In genomic region chr7:105521731-105522458, GRCh38 we compare ENCODE assay signal across 8 cellular contexts. TPM values are rescaled to one million over a fixed set of nuclear protein-coding genes. Genes with fewer than 3 reads are reported as not detected.
DNase-seq lines count a peak whose midpoint lies in the region; ATAC-seq and TF ChIP-seq lines count a peak whose summit lies in the region.

TSS of gene PUS7 (minus strand) at chr7:105522271. CDS start at chr7:105508512, 13,759 bp downstream.

- H3K27me3 ChIP-seq in right cardiac atrium (ENCODE audit: control insufficient read depth, insufficient read depth) (no peaks in the 10 kb centered on the region), rectal smooth muscle tissue (ENCODE audit: control insufficient read depth, insufficient read depth, low read length) (no peaks in the 10 kb centered on the region), aorta (ENCODE audit: control insufficient read depth in 1 of 2, insufficient read depth in 2 of 2, low read length in 1 of 2) (no peaks in the 10 kb centered on the region)

- DNase-seq in NCI-H146 (lab: John Stamatoyannopoulos, UW), result peak; percentile 90
- DNase-seq in T-helper 17 cell, result peak; percentile 56 to 79 (median 79)
- peak; percentile 19 to 91 (median 81) for DNase-seq in anterior cingulate cortex (lab: John Stamatoyannopoulos, UW)
- peak; percentile 90 to 96 (median 96) for DNase-seq in right cardiac atrium
- DNase-seq in aorta, result peak; percentile 90 to 94

- peaks cover 12% of the 10 kb centered on the region for H3K4me1 Mint-ChIP-seq in T-helper 17 cell

- peak within 1 kb of the TSS; percentile 99 for H3K4me3 Mint-ChIP-seq in T-helper 17 cell

- no peaks in the 10 kb centered on the region for H3K27me3 Mint-ChIP-seq in T-helper 17 cell

- ATAC-seq in HG02852 (IDR thresholded peaks at IDR 0.05; ENCODE audit: unreplicated experiment), result peak; percentile 87
- peak; percentile 96 for ATAC-seq in T-helper 17 cell
- peak; percentile 96 to 98 for ATAC-seq in right cardiac atrium
- ATAC-seq in aorta (ENCODE audit: low FRiP score), result peak; percentile 98

- peak within 1 kb of the TSS; percentile 61 for H3K4me3 ChIP-seq in right cardiac atrium (ENCODE audit: low read length)
- peak within 1 kb of the TSS; percentile 78 for H3K4me3 ChIP-seq in rectal smooth muscle tissue (ENCODE audit: low read length)
- peak within 1 kb of the TSS; percentile 51 to 63 for H3K4me3 ChIP-seq in aorta (ENCODE audit: low read length in 2 of 2)

- H3K4me1 ChIP-seq in right cardiac atrium (ENCODE audit: control insufficient read depth, insufficient read depth, low read length), result no peaks in the 10 kb centered on the region
- no peaks in the 10 kb centered on the region for H3K4me1 ChIP-seq in rectal smooth muscle tissue (ENCODE audit: control insufficient read depth, insufficient read depth, low read length)
- H3K4me1 ChIP-seq in aorta (ENCODE audit: control insufficient read depth in 1 of 2, insufficient read depth in 2 of 2, low read length in 2 of 2), result no peaks in the 10 kb centered on the region

- H3K9ac ChIP-seq in rectal smooth muscle tissue (ENCODE audit: low read length), result peak within 1 kb of the TSS; percentile 32

- WGBS in right cardiac atrium, result under 1% methylated on average over 96 of the region's 96 CpGs
- WGBS in aorta, 2 donors, result 0% methylated on average over 74 to 96 of the region's 96 CpGs

- H3K27ac Mint-ChIP-seq in T-helper 17 cell, result peak within 1 kb of the TSS; percentile 53

- TF ChIP-seq POLR2A in GM15510 (IDR thresholded peaks at IDR 0.05; ENCODE audit: borderline replicate concordance, extremely low read depth, insufficient read length), result peak; percentile 93

- no peaks in the 10 kb centered on the region for H3K36me3 Mint-ChIP-seq in T-helper 17 cell (ENCODE audit: low read depth)

- H3K9me3 ChIP-seq in T-helper 17 cell (ENCODE audit: control insufficient read depth, low read length, poor library complexity, severe bottlenecking) (no peaks in the 10 kb centered on the region), right cardiac atrium (ENCODE audit: control insufficient read depth, low read length) (no peaks in the 10 kb centered on the region), aorta (ENCODE audit: control insufficient read depth, low read length) (no peaks in the 10 kb centered on the region)

- peak within 1 kb of the TSS; percentile 89 for H3K27ac ChIP-seq in right cardiac atrium (ENCODE audit: low read length)
- H3K27ac ChIP-seq in rectal smooth muscle tissue (ENCODE audit: low read depth, low read length), result peak within 1 kb of the TSS; percentile 90
- peak within 1 kb of the TSS; percentile 47 to 78 for H3K27ac ChIP-seq in aorta (ENCODE audit: low read depth in 1 of 2, low read length in 2 of 2)

- H3K36me3 ChIP-seq in rectal smooth muscle tissue (ENCODE audit: control insufficient read depth, insufficient read depth, low read length) (peaks cover 2% of the 10 kb centered on the region), aorta (ENCODE audit: control insufficient read depth in 1 of 2, insufficient read depth in 2 of 2, low read length in 1 of 2) (no peaks in the 10 kb centered on the region)

- intact Hi-C loops in right cardiac atrium (cut with DNase I) (no loop called here), aorta (cut with DNase I) (no loop called here)

RNA-seq across cellular contexts. Expression of gene PUS7, which starts in this region (rescaled TPM):
- total RNA-seq in T-helper 17 cell (1 to 10 TPM; 6.0 to 6.6 TPM), right cardiac atrium (1 to 10 TPM; 5.0 to 7.4 (median 5.8) TPM), aorta (10 to 100 TPM; 11.1 to 11.6 TPM)
- polyA plus RNA-seq in right cardiac atrium (2.1 TPM), aorta (1 to 10 TPM in 1 of 2 donors, under 1 TPM in 1; 0.38 to 2.8 TPM)

Comparison
In these comparisons a context has a peak if more than half of its experiments do, and no peak if none do; other contexts are left out.
1. Peak in every context shown above with its lines: DNase-seq, ATAC-seq, H3K4me3 ChIP-seq and H3K27ac ChIP-seq.